Comparison of ENCODE assay signal across 1 cellular context in the genomic region with DNA sequence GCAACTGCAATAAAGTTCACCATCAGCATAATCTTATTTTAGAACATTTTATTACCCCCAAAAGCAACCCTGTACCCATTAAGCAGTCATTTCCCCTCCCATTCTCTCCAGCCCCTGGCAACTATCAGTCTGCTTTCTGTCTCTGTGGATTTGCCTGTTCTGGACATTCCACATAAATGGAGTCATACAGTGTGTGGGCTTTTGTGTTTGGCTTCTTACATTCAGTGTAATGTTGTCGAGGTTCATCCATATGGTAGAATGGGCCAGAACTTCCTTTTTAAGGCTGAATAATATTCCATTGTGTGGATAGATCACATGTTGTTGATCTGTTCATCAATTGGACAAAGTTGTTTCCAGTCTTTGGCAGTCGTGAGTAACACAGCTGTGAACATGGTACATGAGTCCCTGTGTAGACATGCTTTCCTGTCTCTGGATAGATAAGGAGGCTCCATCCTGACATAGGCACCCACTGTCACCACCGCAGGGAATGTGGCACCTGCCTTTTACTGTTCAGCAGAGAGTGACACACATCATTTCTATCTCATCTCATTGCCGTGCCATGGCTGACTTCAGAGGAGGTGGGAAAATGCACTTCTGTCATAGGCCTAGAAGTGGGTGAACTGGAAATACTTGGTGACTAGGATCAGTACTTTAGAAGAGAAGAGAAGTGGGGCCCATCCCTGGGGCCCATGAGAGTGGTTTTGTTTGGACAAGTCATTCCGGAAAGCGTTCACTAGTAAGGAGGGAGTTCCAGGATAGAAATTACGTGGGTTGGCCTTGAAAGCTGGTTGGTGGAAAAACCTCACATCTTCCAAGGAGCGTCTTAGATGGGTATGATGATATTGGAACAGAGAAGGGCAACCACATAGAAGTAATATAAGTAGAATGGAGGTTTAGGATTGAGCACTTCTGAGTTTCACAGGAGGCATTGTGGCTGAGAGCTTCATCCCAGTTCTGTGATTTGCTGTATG.
TF ChIP-seq lines count a peak whose summit lies in the region.

No MANE protein-coding gene starts in this region.

TF ChIP-seq in SK-N-SH treated with all-trans-retinoic acid at 6 μM for 48 hours, 23 proteins besides CTCF, POLR2A, EP300 and RAD21:
- TF ChIP-seq, protein P1, sequence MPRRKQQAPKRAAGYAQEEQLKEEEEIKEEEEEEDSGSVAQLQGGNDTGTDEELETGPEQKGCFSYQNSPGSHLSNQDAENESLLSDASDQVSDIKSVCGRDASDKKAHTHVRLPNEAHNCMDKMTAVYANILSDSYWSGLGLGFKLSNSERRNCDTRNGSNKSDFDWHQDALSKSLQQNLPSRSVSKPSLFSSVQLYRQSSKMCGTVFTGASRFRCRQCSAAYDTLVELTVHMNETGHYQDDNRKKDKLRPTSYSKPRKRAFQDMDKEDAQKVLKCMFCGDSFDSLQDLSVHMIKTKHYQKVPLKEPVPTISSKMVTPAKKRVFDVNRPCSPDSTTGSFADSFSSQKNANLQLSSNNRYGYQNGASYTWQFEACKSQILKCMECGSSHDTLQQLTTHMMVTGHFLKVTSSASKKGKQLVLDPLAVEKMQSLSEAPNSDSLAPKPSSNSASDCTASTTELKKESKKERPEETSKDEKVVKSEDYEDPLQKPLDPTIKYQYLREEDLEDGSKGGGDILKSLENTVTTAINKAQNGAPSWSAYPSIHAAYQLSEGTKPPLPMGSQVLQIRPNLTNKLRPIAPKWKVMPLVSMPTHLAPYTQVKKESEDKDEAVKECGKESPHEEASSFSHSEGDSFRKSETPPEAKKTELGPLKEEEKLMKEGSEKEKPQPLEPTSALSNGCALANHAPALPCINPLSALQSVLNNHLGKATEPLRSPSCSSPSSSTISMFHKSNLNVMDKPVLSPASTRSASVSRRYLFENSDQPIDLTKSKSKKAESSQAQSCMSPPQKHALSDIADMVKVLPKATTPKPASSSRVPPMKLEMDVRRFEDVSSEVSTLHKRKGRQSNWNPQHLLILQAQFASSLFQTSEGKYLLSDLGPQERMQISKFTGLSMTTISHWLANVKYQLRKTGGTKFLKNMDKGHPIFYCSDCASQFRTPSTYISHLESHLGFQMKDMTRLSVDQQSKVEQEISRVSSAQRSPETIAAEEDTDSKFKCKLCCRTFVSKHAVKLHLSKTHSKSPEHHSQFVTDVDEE (CRISPR knock-in tag; IDR thresholded peaks at IDR 0.05) = no peak
- TF ChIP-seq ARNTL (CRISPR knock-in tag; IDR thresholded peaks at IDR 0.05; ENCODE audit: borderline replicate concordance, low read depth) (no peak), TCF4 (CRISPR knock-in tag; IDR thresholded peaks at IDR 0.05; ENCODE audit: borderline replicate concordance) (no peak), ZC3H10 (CRISPR knock-in tag; IDR thresholded peaks at IDR 0.05) (no peak)
